ENCODE assay signal across 8 cellular contexts in the genomic region with DNA sequence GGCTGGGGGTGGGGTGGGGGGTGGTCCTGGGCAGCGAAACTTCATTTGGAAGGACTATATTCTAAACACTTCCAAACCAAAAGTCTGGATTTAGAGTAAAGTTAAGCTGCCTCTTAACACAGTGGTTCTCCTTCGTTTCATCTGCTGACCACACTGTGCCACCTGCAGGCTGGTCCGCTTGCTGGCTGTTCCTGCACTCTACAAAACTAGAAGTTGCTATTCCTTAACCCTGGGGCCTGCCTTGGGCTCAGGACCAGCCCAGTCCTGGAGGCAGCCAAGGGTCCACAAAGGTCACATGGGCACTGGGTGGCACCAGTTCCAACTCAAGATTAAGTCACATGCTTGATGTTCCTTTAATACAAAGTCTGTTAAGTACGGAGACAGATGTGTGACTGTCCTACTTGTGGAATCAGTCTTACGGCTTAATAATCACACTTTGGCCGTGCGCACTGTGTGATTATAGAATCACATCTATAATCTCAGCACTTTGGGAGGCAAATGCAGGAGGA.
DNase-seq lines count a peak whose midpoint lies in the region; TF ChIP-seq lines count a peak whose summit lies in the region.

No MANE protein-coding gene starts in this region.

- peaks cover 0 to 12% (median 0%) of the 10 kb centered on the region in 6 donors for H3K36me3 ChIP-seq in spleen

- TF ChIP-seq CTCF in spleen (IDR thresholded peaks at IDR 0.05 in 8 of 11, conservative IDR thresholded peaks at IDR 0.05 in 3 of 11) = peak in 8 of 11 experiments; percentile 21 to 62 (median 45)

- intact Hi-C loops in spleen (cut with DNase I; ENCODE audit: low total_unique reads) = loop anchor here (5.0 kb wide), 1 partner anchor 314 kb away; a partner anchor contains a TSS

- 66 to 76% (median 72%) methylated on average over 7 of the region's 7 CpGs for WGBS in spleen, 5 donors

- no peaks in the 10 kb centered on the region for H3K27me3 ChIP-seq in spleen (replicated peaks in 1 of 7)

- no peaks in the 10 kb centered on the region for H3K9me3 ChIP-seq in spleen

- no peak overlapping the region for H3K27ac ChIP-seq in spleen

- DNase-seq in NCI-H1092 treated with DMSO at 0.1 percent for 48 hours (lab: John Stamatoyannopoulos, UW) = peak; percentile 6
- DNase-seq in NCI-H1092 (lab: John Stamatoyannopoulos, UW) = no peak
- DNase-seq in LoVo (ENCODE audit: low spot score) = peak; percentile 3
- peak; percentile 78 for DNase-seq in astrocyte of the hippocampus (ENCODE audit: low read depth, low spot score)
- peak; percentile 62 for DNase-seq in iPS-NIHi7 (ENCODE audit: extremely low spot score)
- no peak for DNase-seq in spleen
- no peak for DNase-seq in NCI-H2029 (lab: John Stamatoyannopoulos, UW)
- DNase-seq in activated T-cell treated with anti-CD3 and anti-CD28 coated beads for 4 hours = no peak

- H3K4me3 ChIP-seq in spleen = no peak overlapping the region

- H3K4me1 ChIP-seq in spleen = peaks cover 0 to 19% (median 2%) of the 10 kb centered on the region in 6 donors

- TF ChIP-seq POLR2A in spleen (IDR thresholded peaks at IDR 0.05) = no peak

Comparison
In these comparisons a context has a peak if more than half of its experiments do, and no peak if none do; other contexts are left out.
1. DNase-seq: peak in NCI-H1092 treated with DMSO at 0.1 percent for 48 hours (single experiment), LoVo (single experiment), astrocyte of the hippocampus (single experiment) and iPS-NIHi7 (single experiment); none in NCI-H1092 (single experiment), spleen (single experiment), NCI-H2029 (single experiment) and activated T-cell treated with anti-CD3 and anti-CD28 coated beads for 4 hours (single experiment).